In genomic region chr12:109116611-109116949, GRCh38 we compare ENCODE assay signal across 15 cellular contexts. TPM values are rescaled to one million over a fixed set of nuclear protein-coding genes. Genes with fewer than 3 reads are reported as not detected.
A peak's percentile ranks its signal among the peaks of the same experiment; 100 is the strongest.
DNase-seq lines count a peak whose midpoint lies in the region; ATAC-seq and TF ChIP-seq lines count a peak whose summit lies in the region.
"Had no signal": no experiment of that assay in that cellular context is flagged by ENCODE, and none has a peak within 500 bp of the region (broad histone marks: within the 10 kb centered on the region; RNA-seq: fewer than 3 reads in every experiment).

No MANE protein-coding gene starts in this region.

- no peaks in the 10 kb centered on the region for H3K27me3 ChIP-seq in adipocyte (replicated peaks; ENCODE audit: control insufficient read depth, insufficient read depth, low read length)
- H3K27me3 ChIP-seq in esophagus muscularis mucosa: no peaks in the 10 kb centered on the region
- no peaks in the 10 kb centered on the region for H3K27me3 ChIP-seq in thyroid gland
- H3K27me3 ChIP-seq: brain microvascular endothelial cell, foreskin keratinocyte had no signal

- H3K4me3 ChIP-seq in adipocyte (ENCODE audit: low read length) (peak overlapping the region; percentile 53), esophagus muscularis mucosa (peak overlapping the region; percentile 15 to 24 (median 17)), thyroid gland (replicated peaks in 1 of 3) (no peak overlapping the region)

- DNase-seq in adipocyte (ENCODE audit: low read depth) (no peak), esophagus muscularis mucosa (ENCODE audit: extremely low spot score) (no peak), nephron progenitor cell (no peak), thyroid gland (no peak), Kasumi-1 (lab: John Stamatoyannopoulos, UW) (no peak)
- DNase-seq: activated B cell treated with CpG ODN at 0.5 μM for 24 hours, brain microvascular endothelial cell, DMS53, foreskin keratinocyte, immature natural killer cell, IMR-90, NCI-H1048, T-helper 1 cell had no signal

- WGBS in esophagus muscularis mucosa: 32% methylated on average over 12 of the region's 12 CpGs
- WGBS in thyroid gland, 2 donors: 59 to 62% methylated on average over 12 of the region's 12 CpGs

- peaks cover 52% of the 10 kb centered on the region for H3K4me1 Mint-ChIP-seq in nephron progenitor cell

- ATAC-seq in HG02623 (IDR thresholded peaks at IDR 0.05; ENCODE audit: unreplicated experiment) (no peak), HG03442 (IDR thresholded peaks at IDR 0.05; ENCODE audit: unreplicated experiment) (no peak)
- ATAC-seq: foreskin keratinocyte had no signal

- H3K36me3 Mint-ChIP-seq in nephron progenitor cell (ENCODE audit: low read depth): no peaks in the 10 kb centered on the region
- H3K36me3 Mint-ChIP-seq: immature natural killer cell had no signal

- H3K27me3 Mint-ChIP-seq in nephron progenitor cell (ENCODE audit: low read depth, poor library complexity): peaks cover 3% of the 10 kb centered on the region
- H3K27me3 Mint-ChIP-seq: activated B cell treated with CpG ODN at 0.5 μM for 24 hours had no signal

- peak overlapping the region; percentile 64 for H3K27ac Mint-ChIP-seq in nephron progenitor cell
- H3K27ac Mint-ChIP-seq: activated B cell treated with CpG ODN at 0.5 μM for 24 hours, immature natural killer cell had no signal

- intact Hi-C loops in esophagus muscularis mucosa (cut with DNase I) (no loop called here), thyroid gland (cut with DNase I) (no loop called here)

- no peak for TF ChIP-seq EP300 in esophagus muscularis mucosa (IDR thresholded peaks at IDR 0.05)

- H3K36me3 ChIP-seq in adipocyte (ENCODE audit: control insufficient read depth, insufficient read depth, low read length, severe bottlenecking) (no peaks in the 10 kb centered on the region), esophagus muscularis mucosa (peaks cover 0 to 4% (median 0%) of the 10 kb centered on the region in 4 donors), thyroid gland (no peaks in the 10 kb centered on the region)
- H3K36me3 ChIP-seq: brain microvascular endothelial cell had no signal

- peak; percentile 15 for TF ChIP-seq POLR2A in esophagus muscularis mucosa (IDR thresholded peaks at IDR 0.05; ENCODE audit: low read depth)
- TF ChIP-seq POLR2A in thyroid gland (IDR thresholded peaks at IDR 0.05): no peak

- H3K9me3 Mint-ChIP-seq in nephron progenitor cell: no peaks in the 10 kb centered on the region
- H3K9me3 Mint-ChIP-seq: activated B cell treated with CpG ODN at 0.5 μM for 24 hours, immature natural killer cell had no signal

- H3K4me1 ChIP-seq in adipocyte (ENCODE audit: control insufficient read depth, insufficient read depth, low read length) (peaks cover 62% of the 10 kb centered on the region), esophagus muscularis mucosa (peaks cover 88 to 100% (median 91%) of the 10 kb centered on the region in 4 donors), thyroid gland (peaks cover 57 to 85% of the 10 kb centered on the region in 2 donors)
- H3K4me1 ChIP-seq: foreskin keratinocyte had no signal

- H3K27ac ChIP-seq in esophagus muscularis mucosa (replicated peaks in 1 of 4) (peak overlapping the region; percentile 82 to 96 (median 90)), thyroid gland (peak overlapping the region; percentile 88 to 98 (median 97))
- H3K27ac ChIP-seq: brain microvascular endothelial cell, foreskin keratinocyte had no signal

- no peak overlapping the region for H3K4me3 Mint-ChIP-seq in nephron progenitor cell
- H3K4me3 Mint-ChIP-seq: activated B cell treated with CpG ODN at 0.5 μM for 24 hours, immature natural killer cell had no signal

- peak overlapping the region; percentile 88 for H3K9ac ChIP-seq in adipocyte (ENCODE audit: low read length)

- no peak for TF ChIP-seq CTCF in esophagus muscularis mucosa (IDR thresholded peaks at IDR 0.05)
- no peak for TF ChIP-seq CTCF in nephron progenitor cell (IDR thresholded peaks at IDR 0.05)
- no peak for TF ChIP-seq CTCF in thyroid gland (IDR thresholded peaks at IDR 0.05)

- H3K9me3 ChIP-seq in adipocyte (ENCODE audit: control insufficient read depth, low read length): no peaks in the 10 kb centered on the region
- H3K9me3 ChIP-seq in esophagus muscularis mucosa: no peaks in the 10 kb centered on the region
- no peaks in the 10 kb centered on the region for H3K9me3 ChIP-seq in thyroid gland

RNA-seq across cellular contexts. Expression of gene ACACB, which starts 0.2 kb away (rescaled TPM):
- total RNA-seq in esophagus muscularis mucosa (100 to 1,000 TPM in 2 of 4 donors, 10 to 100 TPM in 2; 59.6 to 134 (median 108) TPM), thyroid gland (100 to 1,000 TPM; 115 to 178 (median 140) TPM)

RNA-seq across cellular contexts. Expression of gene UNG, which starts 19.2 kb away (rescaled TPM):
- 10 to 100 TPM; 11.2 to 18.4 (median 14.3) TPM for total RNA-seq in esophagus muscularis mucosa
- total RNA-seq in thyroid gland: 10 to 100 TPM; 33.1 to 45.5 (median 37.5) TPM

RNA-seq across cellular contexts. Expression of gene ALKBH2, which starts 23.3 kb away (rescaled TPM):
- total RNA-seq in esophagus muscularis mucosa: 10 to 100 TPM; 10.4 to 19.0 (median 13.6) TPM
- 10 to 100 TPM in 3 of 4 donors, 1 to 10 TPM in 1; 7.6 to 34.5 (median 16.7) TPM for total RNA-seq in thyroid gland

Comparison
In these comparisons a context has a peak if more than half of its experiments do, and no peak if none do; other contexts are left out.
1. H3K4me3 ChIP-seq: peak in adipocyte (single experiment) and esophagus muscularis mucosa (4 of 4); none in thyroid gland (0 of 3).